In the genomic region with DNA sequence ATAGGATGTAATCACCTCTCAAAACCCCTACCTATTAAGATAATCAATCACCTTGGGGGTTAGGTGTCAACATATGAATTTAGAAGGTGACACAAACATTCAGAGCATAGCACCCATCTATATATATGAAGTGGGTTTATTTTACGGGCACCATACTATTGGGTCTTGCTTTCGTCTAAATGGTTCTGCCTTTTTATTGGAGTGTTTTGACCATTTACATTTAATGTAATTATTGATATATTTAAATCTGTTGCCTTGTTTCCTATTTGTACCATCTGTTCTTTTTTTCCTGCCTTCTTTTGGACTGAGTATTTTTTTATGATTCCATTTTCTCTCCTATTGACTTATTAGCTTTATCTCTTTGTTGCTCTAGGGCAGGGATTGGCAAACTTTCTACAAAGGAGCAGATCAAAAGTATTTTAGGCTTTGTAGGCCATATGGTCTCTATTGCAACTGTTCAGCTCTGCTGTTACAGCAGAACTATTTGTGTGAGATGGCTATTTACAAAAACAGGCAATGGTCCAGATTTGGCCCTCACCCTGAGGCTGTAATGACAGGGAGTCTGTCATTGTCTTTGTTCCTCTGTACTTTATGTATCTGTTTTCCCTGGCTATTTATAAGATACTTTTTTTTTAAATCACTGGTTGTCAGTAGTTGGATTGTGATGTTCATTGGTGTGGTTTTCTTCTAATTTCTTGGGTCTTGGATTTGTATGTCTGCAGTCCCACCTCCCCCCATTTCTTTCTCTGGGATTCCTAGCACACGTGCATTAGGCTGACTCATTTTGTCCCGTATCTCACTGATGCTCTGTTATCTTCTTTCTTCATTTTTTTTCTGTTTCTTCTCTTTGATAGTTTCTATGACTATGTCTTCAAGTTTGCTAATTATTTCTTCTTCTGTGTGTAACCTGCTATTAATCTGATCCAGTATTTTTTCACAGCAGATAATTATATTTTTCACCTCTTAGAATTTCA, we compare ENCODE assay signal across 18 cellular contexts.
A peak's percentile ranks its signal among the peaks of the same experiment; 100 is the strongest.
DNase-seq lines count a peak whose midpoint lies in the region; ATAC-seq, FAIRE-seq and TF ChIP-seq lines count a peak whose summit lies in the region.
"Had no signal": no experiment of that assay in that cellular context is flagged by ENCODE, and none has a peak within 500 bp of the region (broad histone marks: within the 10 kb centered on the region; RNA-seq: fewer than 3 reads in every experiment).

No MANE protein-coding gene starts in this region.

- H3K36me3 ChIP-seq in K562 (ENCODE audit: control insufficient read depth, insufficient read depth, low read length) (no peaks in the 10 kb centered on the region), cardiac muscle cell (peaks cover 44% of the 10 kb centered on the region), osteoblast (ENCODE audit: insufficient read depth, low read length) (peaks cover 14% of the 10 kb centered on the region)
- no peaks in the 10 kb centered on the region for H3K36me3 ChIP-seq in naive thymus-derived CD4-positive, alpha-beta T cell (ENCODE audit: control insufficient read depth in 2 of 3, insufficient read depth in 3 of 3, low read length in 3 of 3)

- TF ChIP-seq EP300 in K562 (IDR thresholded peaks at IDR 0.05; ENCODE audit: low read length) = no peak

- no peak overlapping the region for H3K4me2 ChIP-seq in K562 (ENCODE audit: insufficient read depth, low read length)
- H3K4me2 ChIP-seq in osteoblast (ENCODE audit: insufficient read depth, low read length) = no peak overlapping the region

- H3K27me3 Mint-ChIP-seq in natural killer cell treated with Interleukin-12 subunit alpha and Interleukin-12 subunit beta and Interleukin-15 and Interleukin-18, amount 100 ng/mL, for 72 hours = peaks cover 0 to 6% of the 10 kb centered on the region in 2 donors
- H3K27me3 Mint-ChIP-seq in naive thymus-derived CD4-positive, alpha-beta T cell = peaks cover 0 to 7% (median 0%) of the 10 kb centered on the region in 5 donors

- H3K27ac Mint-ChIP-seq in natural killer cell treated with Interleukin-12 subunit alpha and Interleukin-12 subunit beta and Interleukin-15 and Interleukin-18, amount 100 ng/mL, for 72 hours = no peak overlapping the region
- no peak overlapping the region for H3K27ac Mint-ChIP-seq in naive thymus-derived CD4-positive, alpha-beta T cell

- H3K9me3 Mint-ChIP-seq in natural killer cell treated with Interleukin-12 subunit alpha and Interleukin-12 subunit beta and Interleukin-15 and Interleukin-18, amount 100 ng/mL, for 72 hours = no peaks in the 10 kb centered on the region
- peaks cover 0 to 13% (median 3%) of the 10 kb centered on the region in 11 donors for H3K9me3 Mint-ChIP-seq in naive thymus-derived CD4-positive, alpha-beta T cell

- no peak overlapping the region for H2AFZ ChIP-seq in K562 (ENCODE audit: low read depth, low read length)
- no peak overlapping the region for H2AFZ ChIP-seq in osteoblast (ENCODE audit: low read length)

- no peak for TF ChIP-seq RAD21 in K562 (CRISPR knock-in tag; conservative IDR thresholded peaks at IDR 0.05 in 1 of 2, IDR thresholded peaks at IDR 0.05 in 1 of 2)

- no peak for TF ChIP-seq CTCF in K562 (IDR thresholded peaks at IDR 0.05 in 2 of 3, conservative IDR thresholded peaks at IDR 0.05 in 1 of 3; ENCODE audit: insufficient read depth in 2 of 3, low read depth in 1 of 3, low read length in 3 of 3)
- TF ChIP-seq CTCF in cardiac muscle cell (IDR thresholded peaks at IDR 0.05; ENCODE audit: low read depth, low read length) = no peak
- TF ChIP-seq CTCF in osteoblast (IDR thresholded peaks at IDR 0.05; ENCODE audit: extremely low read depth, low read depth, low read length) = no peak

- CTCF ChIA-PET in K562 (lab: Yijun Ruan, JAX; ENCODE audit: low intra/inter-chr PET ratio) = no interaction called here
- CTCF ChIA-PET in naive thymus-derived CD4-positive, alpha-beta T cell (lab: Charles Lee) = no interaction called here

- H3K27me3 ChIP-seq in K562 (ENCODE audit: control insufficient read depth in 2 of 2, insufficient read depth in 2 of 2, low read length in 2 of 2) (peaks cover 26 to 74% of the 10 kb centered on the region in 2 experiments), cardiac muscle cell (no peaks in the 10 kb centered on the region), osteoblast (ENCODE audit: insufficient read depth, low read length) (no peaks in the 10 kb centered on the region)
- no peaks in the 10 kb centered on the region for H3K27me3 ChIP-seq in naive thymus-derived CD4-positive, alpha-beta T cell (ENCODE audit: control insufficient read depth in 2 of 2, insufficient read depth in 2 of 2, low read length in 2 of 2)
- H3K27me3 ChIP-seq: tibial artery had no signal

- no peaks in the 10 kb centered on the region for H3K9me1 ChIP-seq in K562 (ENCODE audit: control insufficient read depth, insufficient read depth, low read length)

- no peak for TF ChIP-seq POLR2A in K562 (conservative IDR thresholded peaks at IDR 0.05)

- H3K4me3 ChIP-seq in K562 (no peak overlapping the region), cardiac muscle cell (no peak overlapping the region), osteoblast (ENCODE audit: insufficient read depth, low read length) (no peak overlapping the region)
- no peak overlapping the region for H3K4me3 ChIP-seq in naive thymus-derived CD4-positive, alpha-beta T cell (ENCODE audit: low read length)
- H3K4me3 ChIP-seq: tibial artery had no signal

- no TSS peak for BruUV-seq in K562 (replicated peaks; lab: Mats Ljungman, UMichigan)

- no peak overlapping the region for H3K4me3 Mint-ChIP-seq in natural killer cell treated with Interleukin-12 subunit alpha and Interleukin-12 subunit beta and Interleukin-15 and Interleukin-18, amount 100 ng/mL, for 72 hours
- no peak overlapping the region for H3K4me3 Mint-ChIP-seq in naive thymus-derived CD4-positive, alpha-beta T cell

- H3K9ac ChIP-seq in K562 (ENCODE audit: insufficient read depth in 1 of 2, low read depth in 2 of 2, low read length in 2 of 2) = no peak overlapping the region

- no peak overlapping the region for H3K27ac ChIP-seq in K562 (ENCODE audit: extremely low read depth, low read depth, low read length)
- H3K27ac ChIP-seq in cardiac muscle cell = peak overlapping the region; percentile 90
- no peak overlapping the region for H3K27ac ChIP-seq in osteoblast (ENCODE audit: low read depth, low read length)
- no peak overlapping the region for H3K27ac ChIP-seq in naive thymus-derived CD4-positive, alpha-beta T cell (ENCODE audit: low read depth, low read length)
- H3K27ac ChIP-seq: VCaP had no signal

- H3K9me3 ChIP-seq in K562 (replicated peaks; ENCODE audit: control insufficient read depth, insufficient read depth, low read depth, low read length) (no peaks in the 10 kb centered on the region), cardiac muscle cell (ENCODE audit: low read depth) (no peaks in the 10 kb centered on the region), osteoblast (ENCODE audit: low read depth, low read length) (peaks cover 1% of the 10 kb centered on the region)
- no peaks in the 10 kb centered on the region for H3K9me3 ChIP-seq in naive thymus-derived CD4-positive, alpha-beta T cell (ENCODE audit: control insufficient read depth in 2 of 3, low read length in 3 of 3)
- H3K9me3 ChIP-seq: tibial artery had no signal

- H3K4me1 Mint-ChIP-seq in natural killer cell treated with Interleukin-12 subunit alpha and Interleukin-12 subunit beta and Interleukin-15 and Interleukin-18, amount 100 ng/mL, for 72 hours (ENCODE audit: low read depth in 2 of 2) = no peaks in the 10 kb centered on the region
- peaks cover 0 to 8% (median 1%) of the 10 kb centered on the region in 7 donors for H3K4me1 Mint-ChIP-seq in naive thymus-derived CD4-positive, alpha-beta T cell

- H3K79me2 ChIP-seq in K562 (ENCODE audit: control insufficient read depth, insufficient read depth, low read length) (no peaks in the 10 kb centered on the region), osteoblast (ENCODE audit: insufficient read depth, low read length) (peaks cover 2% of the 10 kb centered on the region)

- POLR2A ChIA-PET in K562 (lab: Yijun Ruan, JAX) = interaction anchor here (0.6 to 1.1 kb wide), 2 partner anchors 11 to 166 kb away, joined by 3 to 5 read pairs; no protein-coding TSS in a partner anchor
- POLR2A ChIA-PET in naive thymus-derived CD4-positive, alpha-beta T cell (lab: Charles Lee) = no interaction called here

- intact Hi-C loops in K562 (cut with micrococcal nuclease) = no loop called here
- intact Hi-C loops in naive thymus-derived CD4-positive, alpha-beta T cell (cut with micrococcal nuclease) = no loop called here

- in situ Hi-C loops in K562 (cut with MboI) = no loop called here

- DNase-seq in COLO829 (ENCODE audit: low spot score) = peak; percentile 62
- DNase-seq in K562 (ENCODE audit: extremely low read depth in 1 of 4, low spot score in 3 of 4) = no peak
- DNase-seq in cardiac muscle cell (ENCODE audit: low read depth in 1 of 2, low spot score in 1 of 2) = no peak
- DNase-seq in osteoblast (ENCODE audit: insufficient read length, low spot score, missing footprints) = peak; percentile 87
- no peak for DNase-seq in natural killer cell treated with Interleukin-12 subunit alpha and Interleukin-12 subunit beta and Interleukin-15 and Interleukin-18, amount 100 ng/mL, for 72 hours (ENCODE audit: low spot score)
- DNase-seq in naive thymus-derived CD4-positive, alpha-beta T cell = no peak
- DNase-seq in NOMO-1 treated with DMSO at 0.1 percent for 48 hours (lab: John Stamatoyannopoulos, UW; ENCODE audit: unreplicated experiment) = no peak
- DNase-seq: activated effector memory CD4-positive, alpha-beta T cell treated with anti-CD3 and anti-CD28 coated beads, Interleukin-2, amount 50 U/mL, for 16 hours; Calu3; effector memory CD4-positive, alpha-beta T cell; islet precursor cell; NCI-H1694; retina; stimulated activated CD8-positive, alpha-beta memory T cell treated with anti-CD3 and anti-CD28 coated beads, Interleukin-4, amount 100 ng/mL, for 48 hours had no signal

- no peak for FAIRE-seq in K562 (lab: Jason Lieb, UNC)
- FAIRE-seq: frontal cortex had no signal

- no peaks in the 10 kb centered on the region; the same call in 1 of the 2 replicates for H4K20me1 ChIP-seq in K562 (replicated peaks; ENCODE audit: control insufficient read depth, insufficient read depth, low read length)
- no peaks in the 10 kb centered on the region for H4K20me1 ChIP-seq in osteoblast (ENCODE audit: insufficient read depth, low read length)

- WGBS in K562 (ENCODE audit: insufficient coverage, low coverage, missing lambda C conversion rate) = 3% methylated on average over 4 of the region's 4 CpGs

- peaks cover 4% of the 10 kb centered on the region for H3K36me3 Mint-ChIP-seq in natural killer cell treated with Interleukin-12 subunit alpha and Interleukin-12 subunit beta and Interleukin-15 and Interleukin-18, amount 100 ng/mL, for 72 hours
- H3K36me3 Mint-ChIP-seq in naive thymus-derived CD4-positive, alpha-beta T cell = no peaks in the 10 kb centered on the region

- ATAC-seq in K562 (no peak), HG03175 (IDR thresholded peaks at IDR 0.05; ENCODE audit: unreplicated experiment) (no peak)
- ATAC-seq in natural killer cell treated with Interleukin-12 subunit alpha and Interleukin-12 subunit beta and Interleukin-15 and Interleukin-18, amount 100 ng/mL, for 72 hours = no peak
- no peak for ATAC-seq in naive thymus-derived CD4-positive, alpha-beta T cell

- H3K4me1 ChIP-seq in K562 (replicated peaks in 1 of 2; ENCODE audit: control insufficient read depth in 2 of 2, insufficient read depth in 2 of 2, low read length in 2 of 2) (peaks cover 0 to 1% of the 10 kb centered on the region in 2 experiments; a peak in 1 of 5 replicates), cardiac muscle cell (ENCODE audit: low read depth) (peaks cover 19% of the 10 kb centered on the region), osteoblast (ENCODE audit: insufficient read depth, low read length) (no peaks in the 10 kb centered on the region)
- no peaks in the 10 kb centered on the region for H3K4me1 ChIP-seq in naive thymus-derived CD4-positive, alpha-beta T cell (ENCODE audit: control insufficient read depth in 2 of 2, insufficient read depth in 2 of 2, low read length in 2 of 2)

Comparison
In these comparisons a context has a peak if more than half of its experiments do, and no peak if none do; other contexts are left out.
1. DNase-seq: peak in COLO829 (single experiment) and osteoblast (single experiment); none in K562 (0 of 4), cardiac muscle cell (0 of 2), natural killer cell treated with Interleukin-12 subunit alpha and Interleukin-12 subunit beta and Interleukin-15 and Interleukin-18, amount 100 ng/mL, for 72 hours (single experiment), naive thymus-derived CD4-positive, alpha-beta T cell (0 of 9) and NOMO-1 treated with DMSO at 0.1 percent for 48 hours (single experiment).